In genomic region chr2:172735646-172736418, GRCh38 we compare ENCODE assay signal across 9 cellular contexts. TPM values are rescaled to one million over a fixed set of nuclear protein-coding genes. Genes with fewer than 3 reads are reported as not detected.
A peak's percentile ranks its signal among the peaks of the same experiment; 100 is the strongest.
DNase-seq lines count a peak whose midpoint lies in the region; ATAC-seq and TF ChIP-seq lines count a peak whose summit lies in the region.
"Had no signal": no experiment of that assay in that cellular context is flagged by ENCODE, and none has a peak within 500 bp of the region (broad histone marks: within the 10 kb centered on the region; RNA-seq: fewer than 3 reads in every experiment).

Gene RAPGEF4 (plus strand): TSS chr2:172735845. CDS start chr2:172735984, 139 bp downstream.

- no peaks in the 10 kb centered on the region for H3K36me3 Mint-ChIP-seq in natural killer cell

- intact Hi-C loops in natural killer cell (cut with micrococcal nuclease), result no loop called here

- TF ChIP-seq POLR2A in Peyer's patch (IDR thresholded peaks at IDR 0.05), result no peak

- ATAC-seq in natural killer cell (no peak), GM21526 (IDR thresholded peaks at IDR 0.05; ENCODE audit: low FRiP score, unreplicated experiment) (no peak)

- peaks cover 36 to 56% of the 10 kb centered on the region in 2 donors for H3K27me3 Mint-ChIP-seq in natural killer cell (ENCODE audit: low read depth in 2 of 2)

- DNase-seq in NCI-H1417 (lab: John Stamatoyannopoulos, UW) (peak; percentile 27 to 53 (median 27)), NCI-H1417 treated with DMSO at 0.1 percent for 48 hours (lab: John Stamatoyannopoulos, UW) (no peak), Peyer's patch (no peak), epithelial cell of esophagus (ENCODE audit: low read depth) (peak; percentile 7), natural killer cell (no peak), OCI-M1 (lab: John Stamatoyannopoulos, UW) (no peak)
- DNase-seq in central memory CD4-positive, alpha-beta T cell, result no peak

- no peak within 1 kb of the TSS for H3K27ac ChIP-seq in Peyer's patch
- H3K27ac ChIP-seq: SJSA1 had no signal

- TF ChIP-seq CTCF in Peyer's patch (IDR thresholded peaks at IDR 0.05) (no peak), epithelial cell of esophagus (IDR thresholded peaks at IDR 0.05; ENCODE audit: insufficient read depth, low read depth, low read length, missing control alignments) (no peak), natural killer cell (IDR thresholded peaks at IDR 0.05) (no peak)

- H3K27ac Mint-ChIP-seq in natural killer cell, result no peak within 1 kb of the TSS

- peaks cover 0 to 17% (median 3%) of the 10 kb centered on the region in 4 donors for H3K4me1 ChIP-seq in Peyer's patch

- no peaks in the 10 kb centered on the region for H3K9me3 ChIP-seq in Peyer's patch
- H3K9me3 ChIP-seq: SJSA1 had no signal

- H3K27me3 ChIP-seq in Peyer's patch, result peaks cover 0 to 24% of the 10 kb centered on the region in 2 donors

- no peaks in the 10 kb centered on the region for H3K4me1 Mint-ChIP-seq in natural killer cell

- H3K36me3 ChIP-seq in Peyer's patch, result no peaks in the 10 kb centered on the region
- H3K36me3 ChIP-seq: SJSA1 had no signal

- peak within 1 kb of the TSS; percentile 60 for H3K4me3 Mint-ChIP-seq in natural killer cell

- H3K9me3 Mint-ChIP-seq in natural killer cell, result no peaks in the 10 kb centered on the region

- H3K4me3 ChIP-seq in Peyer's patch (peak within 1 kb of the TSS; percentile 6 to 57 (median 42)), epithelial cell of esophagus (ENCODE audit: low read length) (peak within 1 kb of the TSS; percentile 44)
- H3K4me3 ChIP-seq: SJSA1 had no signal

RNA-seq across cellular contexts. Expression of gene RAPGEF4, which starts in this region (rescaled TPM):
- 10 to 100 TPM in 1 of 4 donors, 1 to 10 TPM in 3; 2.8 to 73.4 (median 6.9) TPM for total RNA-seq in Peyer's patch
- total RNA-seq in natural killer cell, result under 1 TPM in 1 of 3 donors, not detected in 2; 0.50 TPM

Comparison
In these comparisons a context has a peak if more than half of its experiments do, and no peak if none do; other contexts are left out.
1. DNase-seq: peak in NCI-H1417 (3 of 3) and epithelial cell of esophagus (single experiment); none in NCI-H1417 treated with DMSO at 0.1 percent for 48 hours (single experiment), Peyer's patch (0 of 3), natural killer cell (single experiment), OCI-M1 (single experiment) and central memory CD4-positive, alpha-beta T cell (single experiment).